Comparison of ENCODE assay signal across 19 cellular contexts in the genomic region with DNA sequence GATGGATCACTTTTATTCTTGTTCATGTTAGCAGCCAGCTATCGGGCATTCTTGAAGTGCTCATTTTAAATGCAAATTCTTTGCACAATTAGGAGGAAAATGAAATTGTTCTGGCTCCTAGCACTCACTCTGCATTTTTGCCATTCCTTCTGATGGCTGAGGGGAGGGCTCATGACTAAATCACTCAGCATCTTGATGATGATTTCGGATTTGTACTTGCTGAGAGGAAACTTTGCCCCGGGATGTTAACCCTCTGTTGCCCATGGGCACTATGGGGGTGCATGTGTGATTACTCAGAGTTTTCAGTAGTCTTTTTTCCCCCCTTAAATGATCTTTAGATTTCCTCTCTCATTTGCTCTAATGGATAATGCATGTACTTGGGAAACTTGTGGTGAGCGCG.
DNase-seq lines count a peak whose midpoint lies in the region; ATAC-seq, FAIRE-seq and TF ChIP-seq lines count a peak whose summit lies in the region.
"Had no signal": no experiment of that assay in that cellular context is flagged by ENCODE, and none has a peak within 500 bp of the region (broad histone marks: within the 10 kb centered on the region; RNA-seq: fewer than 3 reads in every experiment).

No MANE protein-coding gene starts in this region.

- H3K9ac ChIP-seq in HUES48 (ENCODE audit: low read depth, low read length) (no peak overlapping the region), keratinocyte (ENCODE audit: control insufficient read depth, extremely low read depth, insufficient read depth, low read length) (no peak overlapping the region)

- peak overlapping the region; percentile 40 to 82 (median 61) for H3K4me3 Mint-ChIP-seq in brain
- H3K4me3 Mint-ChIP-seq: activated CD4-positive, alpha-beta memory T cell treated with anti-CD3 and anti-CD28 coated beads for 36 hours had no signal

- H3K4me3 ChIP-seq in ACC112 (ENCODE audit: low read depth, low read length) (peak overlapping the region; percentile 60), HUES48 (ENCODE audit: low read depth, low read length) (no peak overlapping the region; the same call in 1 of the 2 replicates), keratinocyte (ENCODE audit: control insufficient read depth in 2 of 3, extremely low read depth in 1 of 3, insufficient read depth in 2 of 3, low read depth in 1 of 3, low read length in 3 of 3) (no peak overlapping the region)
- H3K4me3 ChIP-seq: A549, GM12878, transverse colon had no signal

- peak overlapping the region; percentile 28 to 89 (median 85) for H3K27ac Mint-ChIP-seq in brain
- H3K27ac Mint-ChIP-seq: activated CD4-positive, alpha-beta memory T cell treated with anti-CD3 and anti-CD28 coated beads for 36 hours had no signal

- no peaks in the 10 kb centered on the region for H3K36me3 ChIP-seq in ACC112 (ENCODE audit: insufficient read depth, low read length)
- no peaks in the 10 kb centered on the region for H3K36me3 ChIP-seq in HUES48 (ENCODE audit: control insufficient read depth, insufficient read depth, low read length)
- no peaks in the 10 kb centered on the region for H3K36me3 ChIP-seq in keratinocyte (ENCODE audit: control insufficient read depth in 2 of 2, extremely low read depth in 1 of 2, insufficient read depth in 2 of 2, low read length in 2 of 2)
- H3K36me3 ChIP-seq: transverse colon had no signal

- dilution Hi-C loops in keratinocyte (cut with MboI; ENCODE audit: extremely low pct_ligation_motif_present, low sequenced_read_pairs): no loop called here

- TF ChIP-seq CTCF in brain (conservative IDR thresholded peaks at IDR 0.05) (no peak), keratinocyte (optimal IDR thresholded peaks at IDR 0.05 in 1 of 3, IDR thresholded peaks at IDR 0.05 in 1 of 3, conservative IDR thresholded peaks at IDR 0.05 in 1 of 3; ENCODE audit: extremely low read depth in 1 of 3, insufficient read depth in 2 of 3, low read length in 3 of 3) (no peak)

- no peaks in the 10 kb centered on the region for H3K36me3 Mint-ChIP-seq in brain
- H3K36me3 Mint-ChIP-seq: activated CD4-positive, alpha-beta memory T cell treated with anti-CD3 and anti-CD28 coated beads for 36 hours had no signal

- DNase-seq in keratinocyte (ENCODE audit: low read depth, low spot score): no peak
- no peak for DNase-seq in stimulated activated naive CD8-positive, alpha-beta T cell treated with anti-CD3 and anti-CD28 coated beads, Interleukin-15, Interleukin-2, amounts not matched to agents 100 U/mL and 50 U/mL, for 24 hours
- DNase-seq: activated CD4-positive, alpha-beta memory T cell treated with anti-CD3 and anti-CD28 coated beads for 36 hours; activated effector memory CD4-positive, alpha-beta T cell treated with Interleukin-2 at 50 U/mL for 16 hours; DMS53; hypothalamus; NCI-H510A; RPMI8226; transverse colon had no signal

- H3K27ac ChIP-seq in ACC112 (ENCODE audit: low read depth, low read length) (no peak overlapping the region), HUES48 (ENCODE audit: low read depth, low read length) (peak overlapping the region; percentile 65), keratinocyte (ENCODE audit: control insufficient read depth, insufficient read depth, low read length) (no peak overlapping the region)
- H3K27ac ChIP-seq: A549, transverse colon had no signal

- peaks cover 4% of the 10 kb centered on the region for H3K27me3 Mint-ChIP-seq in brain

- H3K4me1 Mint-ChIP-seq in brain: peaks cover 56% of the 10 kb centered on the region

- H2AFZ ChIP-seq in ACC112 (ENCODE audit: low read length, unreplicated experiment) (peak overlapping the region; percentile 46), keratinocyte (ENCODE audit: control insufficient read depth, low read length) (no peak overlapping the region)

- no peak for ATAC-seq in stimulated activated naive CD8-positive, alpha-beta T cell treated with anti-CD3 and anti-CD28 coated beads, Interleukin-15, Interleukin-2, amounts not matched to agents 100 U/mL and 50 U/mL, for 24 hours
- ATAC-seq in HG03095 (IDR thresholded peaks at IDR 0.05; ENCODE audit: unreplicated experiment) (no peak), HG03565 (IDR thresholded peaks at IDR 0.05; ENCODE audit: unreplicated experiment) (no peak), GM19455 (IDR thresholded peaks at IDR 0.05; ENCODE audit: unreplicated experiment) (no peak)
- ATAC-seq: A549, GM12878, HepG2 had no signal

- H3K9me3 ChIP-seq in HUES48 (ENCODE audit: control insufficient read depth, insufficient read depth, low read length) (no peaks in the 10 kb centered on the region), keratinocyte (ENCODE audit: control insufficient read depth, low read depth, low read length) (no peaks in the 10 kb centered on the region)
- H3K9me3 ChIP-seq: A549, transverse colon had no signal

- H3K79me2 ChIP-seq in ACC112 (ENCODE audit: control insufficient read depth, insufficient read depth, low read length, unreplicated experiment): no peaks in the 10 kb centered on the region
- no peaks in the 10 kb centered on the region for H3K79me2 ChIP-seq in keratinocyte (ENCODE audit: control insufficient read depth, insufficient read depth, low read length)

- H4K20me1 ChIP-seq in keratinocyte (ENCODE audit: control insufficient read depth, extremely low read depth, insufficient read depth, low read length): no peaks in the 10 kb centered on the region

- H3K4me2 ChIP-seq in keratinocyte (ENCODE audit: control insufficient read depth, extremely low read depth, insufficient read depth, low read depth, low read length): peak overlapping the region; percentile 7
- H3K4me2 ChIP-seq: A549 had no signal

- no peaks in the 10 kb centered on the region for H3K9me1 ChIP-seq in keratinocyte (ENCODE audit: control insufficient read depth, extremely low read depth, insufficient read depth, low read length)

- peaks cover 28% of the 10 kb centered on the region for H3K4me1 ChIP-seq in ACC112 (ENCODE audit: control insufficient read depth, insufficient read depth, low read length, unreplicated experiment)
- H3K4me1 ChIP-seq in HUES48 (ENCODE audit: control insufficient read depth, insufficient read depth, low read length): peaks cover 30% of the 10 kb centered on the region
- H3K4me1 ChIP-seq in keratinocyte (ENCODE audit: control insufficient read depth, extremely low read depth, insufficient read depth, low read length): peaks cover 5% of the 10 kb centered on the region
- H3K4me1 ChIP-seq: A549 had no signal

- H3K27me3 ChIP-seq in ACC112 (ENCODE audit: insufficient read depth, low read length) (no peaks in the 10 kb centered on the region), HUES48 (ENCODE audit: control insufficient read depth, insufficient read depth, low read length) (no peaks in the 10 kb centered on the region), keratinocyte (ENCODE audit: control insufficient read depth, extremely low read depth, insufficient read depth, low read length) (no peaks in the 10 kb centered on the region)
- H3K27me3 ChIP-seq: transverse colon had no signal

- FAIRE-seq in keratinocyte (lab: Jason Lieb, UNC): peak; percentile 48
- FAIRE-seq: A549, bronchial epithelial cell, GM12878, HepG2 had no signal

- peaks cover 0 to 4% (median 0%) of the 10 kb centered on the region in 5 experiments for H3K9me3 Mint-ChIP-seq in brain
